8 cellular contexts compared by ENCODE assay signal in the genomic region with DNA sequence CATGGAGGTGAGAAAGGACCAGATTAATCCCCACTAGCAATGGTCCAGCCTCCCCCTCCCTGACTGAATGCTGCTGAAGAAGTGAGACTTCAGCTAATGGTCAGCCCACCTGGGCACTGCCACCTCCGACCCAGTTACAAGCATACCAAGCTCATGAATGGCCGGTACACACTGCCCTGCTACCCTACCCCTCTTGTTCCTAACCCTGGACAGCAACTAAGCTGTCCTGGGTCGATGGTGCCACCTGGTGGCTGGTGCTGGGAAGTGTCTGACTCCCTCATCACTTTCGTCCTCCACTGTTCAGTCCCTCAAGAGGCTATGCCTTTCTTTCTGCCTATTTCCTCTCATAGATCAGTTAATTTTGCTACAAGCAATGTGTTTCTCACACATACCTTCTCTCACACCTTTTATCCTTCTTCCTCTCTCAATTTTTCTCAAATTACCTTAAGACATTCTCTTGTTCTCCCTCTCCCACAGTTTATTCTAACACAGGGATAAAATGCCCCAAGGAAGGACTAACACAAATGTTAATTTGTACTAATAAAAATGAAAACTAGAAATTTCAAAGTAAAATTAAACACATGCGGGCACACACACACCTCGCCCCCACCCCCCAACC. TPM values are rescaled to one million over a fixed set of nuclear protein-coding genes. Genes with fewer than 3 reads are reported as not detected.
DNase-seq lines count a peak whose midpoint lies in the region; ATAC-seq and TF ChIP-seq lines count a peak whose summit lies in the region.

No MANE protein-coding gene starts in this region.

- no peaks in the 10 kb centered on the region for H3K79me2 ChIP-seq in smooth muscle cell (ENCODE audit: low read depth)

- DNase-seq in activated CD4-positive, CD25-positive, alpha-beta regulatory T cell treated with anti-CD3 and anti-CD28 coated beads, Interleukin-2, amount 50 U/mL, for 72 hours, result peak; percentile 61
- DNase-seq in NCI-H748 (lab: John Stamatoyannopoulos, UW; ENCODE audit: unreplicated experiment), result peak; percentile 57
- peak; percentile 12 for DNase-seq in cerebellar cortex (ENCODE audit: low spot score)
- no peak for DNase-seq in smooth muscle cell (lab: John Stamatoyannopoulos, UW; ENCODE audit: unreplicated experiment)
- no peak for DNase-seq in omental fat pad (ENCODE audit: low spot score)
- no peak for DNase-seq in mesenteric fat pad (ENCODE audit: low spot score)

- H3K27me3 ChIP-seq in smooth muscle cell (ENCODE audit: low read depth), result peaks cover 53% of the 10 kb centered on the region

- no peaks in the 10 kb centered on the region for H3F3A ChIP-seq in smooth muscle cell (ENCODE audit: low read depth)

- no peak overlapping the region for H3K4me3 ChIP-seq in smooth muscle cell

- no peak overlapping the region for H3K4me2 ChIP-seq in smooth muscle cell

- peaks cover 14% of the 10 kb centered on the region for H3K4me1 ChIP-seq in smooth muscle cell (ENCODE audit: low read depth)

- H3K9me3 ChIP-seq in smooth muscle cell (replicated peaks; ENCODE audit: low read depth), result no peaks in the 10 kb centered on the region

- no peak overlapping the region for H3K9ac ChIP-seq in smooth muscle cell (ENCODE audit: low read depth)

- H2AFZ ChIP-seq in smooth muscle cell (ENCODE audit: low read depth), result no peak overlapping the region

- ATAC-seq in activated CD4-positive, CD25-positive, alpha-beta regulatory T cell treated with anti-CD3 and anti-CD28 coated beads, Interleukin-2, amount 50 U/mL, for 24 hours, result no peak
- no peak for ATAC-seq in omental fat pad (ENCODE audit: low FRiP score)
- ATAC-seq in GM18868 (IDR thresholded peaks at IDR 0.05; ENCODE audit: unreplicated experiment), result no peak

- WGBS in smooth muscle cell (ENCODE audit: low lambda C conversion rate), result 7% methylated on average over 6 of the region's 6 CpGs

- no peaks in the 10 kb centered on the region for H4K20me1 ChIP-seq in smooth muscle cell (ENCODE audit: low read depth)

- peak; percentile 55 for TF ChIP-seq CTCF in smooth muscle cell (IDR thresholded peaks at IDR 0.05; ENCODE audit: borderline replicate concordance, insufficient read depth, poor library complexity, severe bottlenecking)
- TF ChIP-seq CTCF in omental fat pad (IDR thresholded peaks at IDR 0.05), result no peak

- H3K27ac ChIP-seq in smooth muscle cell (ENCODE audit: low read depth), result no peak overlapping the region

- no peaks in the 10 kb centered on the region for H3K36me3 ChIP-seq in smooth muscle cell (ENCODE audit: low read depth)

RNA-seq across cellular contexts. Expression of a gene that starts 42.4 kb away (rescaled TPM):
- total RNA-seq in smooth muscle cell (under 0.01 and 0.09 TPM in 2 replicates), omental fat pad (1 to 10 TPM in 1 of 4 donors, under 1 TPM in 2, not detected in 1; 0.09 to 1.2 (median 0.24) TPM), mesenteric fat pad (0.06 TPM)
- not detected in 2 replicates for polyA plus RNA-seq in smooth muscle cell

Comparison
In these comparisons a context has a peak if more than half of its experiments do, and no peak if none do; other contexts are left out.
1. DNase-seq: peak in activated CD4-positive, CD25-positive, alpha-beta regulatory T cell treated with anti-CD3 and anti-CD28 coated beads, Interleukin-2, amount 50 U/mL, for 72 hours (single experiment), NCI-H748 (single experiment) and cerebellar cortex (single experiment); none in smooth muscle cell (single experiment), omental fat pad (single experiment) and mesenteric fat pad (single experiment).